20 cellular contexts compared by ENCODE assay signal in the genomic region with DNA sequence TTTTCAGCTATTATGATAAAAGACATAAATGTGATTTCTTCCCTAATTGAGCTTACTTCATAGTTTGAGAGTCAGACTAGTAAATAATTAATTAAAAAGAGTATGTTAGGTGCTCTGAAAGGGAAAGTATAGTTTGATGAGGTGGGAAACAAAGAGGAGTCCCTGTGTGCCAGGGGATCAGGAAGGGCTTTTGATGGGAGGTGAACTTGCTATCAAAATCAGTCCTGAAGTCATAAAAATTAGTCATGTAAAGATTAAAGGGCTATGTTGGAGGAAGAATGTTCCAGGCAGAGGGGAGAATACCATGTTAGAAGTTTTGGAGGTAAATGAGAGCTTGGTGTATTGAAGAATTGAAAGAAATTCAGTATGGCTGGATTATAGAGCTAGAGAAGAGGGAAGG.
"Had no signal": no experiment of that assay in that cellular context is flagged by ENCODE, and none has a peak within 500 bp of the region (broad histone marks: within the 10 kb centered on the region; RNA-seq: fewer than 3 reads in every experiment).

No MANE protein-coding gene starts in this region.

- H3K4me2 ChIP-seq: neural progenitor cell had no signal

- H3K4me1 Mint-ChIP-seq: neural progenitor cell had no signal

- H3K4me1 ChIP-seq: neural progenitor cell, uterus had no signal

- H3K27ac ChIP-seq: neural progenitor cell, parathyroid adenoma, right atrium auricular region, thoracic aorta, uterus had no signal

- H3K27me3 Mint-ChIP-seq: activated T-helper 17 cell treated with anti-CD3 and anti-CD28 coated beads, Interleukin-2, amount 50 U/mL, for 72 hours; naive thymus-derived CD4-positive, alpha-beta T cell; type B pancreatic cell had no signal

- H3K9me3 Mint-ChIP-seq: activated T-helper 17 cell treated with anti-CD3 and anti-CD28 coated beads, Interleukin-2, amount 50 U/mL, for 72 hours; naive thymus-derived CD4-positive, alpha-beta T cell; neural progenitor cell; type B pancreatic cell had no signal

- H3K27me3 ChIP-seq: neural progenitor cell, right atrium auricular region, uterus had no signal

- H3K4me3 Mint-ChIP-seq: activated T-helper 17 cell treated with anti-CD3 and anti-CD28 coated beads, Interleukin-2, amount 50 U/mL, for 72 hours; neural progenitor cell; type B pancreatic cell had no signal

- H3K27ac Mint-ChIP-seq: activated T-helper 17 cell treated with anti-CD3 and anti-CD28 coated beads, Interleukin-2, amount 50 U/mL, for 72 hours; neural progenitor cell; type B pancreatic cell had no signal

- DNase-seq: activated CD4-positive, alpha-beta T cell treated with anti-CD3 and anti-CD28 coated beads for 4 hours; activated CD4-positive, alpha-beta T cell treated with anti-CD3 and anti-CD28 coated beads, Interleukin-2, amount 50 U/mL, for 48 hours; activated CD8-positive, alpha-beta memory T cell treated with anti-CD3 and anti-CD28 coated beads for 24 hours; activated gamma-delta T cell treated with Interleukin-2 at 50 U/mL for 16 hours; activated naive CD4-positive, alpha-beta T cell treated with anti-CD3 and anti-CD28 coated beads, Interleukin-2, amount 50 U/mL, for 16 hours; dermis blood vessel endothelial cell; effector CD8-positive, alpha-beta T cell; glutamatergic neuron; left ventricle myocardium superior; naive thymus-derived CD4-positive, alpha-beta T cell; occipital lobe; stimulated activated CD4-positive, alpha-beta T cell treated with anti-CD3 and anti-CD28 coated beads, Interleukin-2, amount 100 ng/mL, for 48 hours; stimulated activated naive CD4-positive, alpha-beta T cell treated with Interleukin-2 at 50 U/mL for 16 hours; uterus had no signal

- H3K4me3 ChIP-seq: neural progenitor cell, right atrium auricular region, thoracic aorta, uterus had no signal

- H3K36me3 ChIP-seq: neural progenitor cell, right atrium auricular region, thoracic aorta, uterus had no signal

- H3K9me3 ChIP-seq: right atrium auricular region, thoracic aorta, uterus had no signal

- H3K36me3 Mint-ChIP-seq: neural progenitor cell had no signal

- ATAC-seq: activated T-helper 17 cell treated with anti-CD3 and anti-CD28 coated beads, Interleukin-2, amount 50 U/mL, for 72 hours; left ventricle myocardium superior; naive thymus-derived CD4-positive, alpha-beta T cell had no signal

- H2AFZ ChIP-seq: neural progenitor cell, parathyroid adenoma had no signal
